Comparison of ENCODE assay signal across 8 cellular contexts in genomic region chr13:45119990-45120864, GRCh38. TPM values are rescaled to one million over a fixed set of nuclear protein-coding genes. Genes with fewer than 3 reads are reported as not detected.
DNase-seq lines count a peak whose midpoint lies in the region; ATAC-seq, FAIRE-seq and TF ChIP-seq lines count a peak whose summit lies in the region.

TSS of gene GTF2F2 (plus strand) at chr13:45120510. CDS start at chr13:45120656, 146 bp downstream.

- TF ChIP-seq CTCF in AG04450 (IDR thresholded peaks at IDR 0.05; ENCODE audit: low read depth, low read length) (no peak), WTC11 (IDR thresholded peaks at IDR 0.05) (no peak)

- H3K27ac Mint-ChIP-seq in WTC11 = no peak within 1 kb of the TSS

- H3K4me3 ChIP-seq in AG04450 (ENCODE audit: low read depth, low read length) = peak within 1 kb of the TSS; percentile 96

- H3K4me3 Mint-ChIP-seq in WTC11 = no peak within 1 kb of the TSS

- no peaks in the 10 kb centered on the region for H3K36me3 Mint-ChIP-seq in WTC11

- CTCF ChIA-PET in AG04450 (lab: Charles Lee) = interaction anchor here (0.5 to 2.0 kb wide), 3 partner anchors 14 to 161 kb away, joined by 3 to 11 read pairs (median 9); no protein-coding TSS in a partner anchor
- CTCF ChIA-PET in WTC11 (lab: Charles Lee) = interaction anchor here (0.7 to 0.9 kb wide), 3 partner anchors 11 to 161 kb away, joined by 3 read pairs; no protein-coding TSS in a partner anchor

- no peaks in the 10 kb centered on the region; the same call in 1 of the 2 replicates for H3K9me3 ChIP-seq in AG04450 (ENCODE audit: control insufficient read depth, insufficient read depth, low read length)

- no peaks in the 10 kb centered on the region; the same call in 1 of the 2 replicates for H3K27me3 Mint-ChIP-seq in WTC11 (ENCODE audit: low read depth)

- POLR2A ChIA-PET in AG04450 (lab: Yijun Ruan, JAX) (interaction anchor here (0.6 to 1.0 kb wide), 2 partner anchors 49 to 206 kb away, joined by 3 to 5 read pairs; no protein-coding TSS in a partner anchor), WTC11 (lab: Charles Lee) (interaction anchor here (0.8 to 1.4 kb wide), 2 partner anchors 11 to 174 kb away, joined by 3 to 6 read pairs; no protein-coding TSS in a partner anchor)

- no peaks in the 10 kb centered on the region for H3K4me1 Mint-ChIP-seq in WTC11

- no peaks in the 10 kb centered on the region for H3K27me3 ChIP-seq in AG04450 (ENCODE audit: control insufficient read depth, insufficient read depth, low read length)

- FAIRE-seq in islet of Langerhans (lab: Jason Lieb, UNC) = peak; percentile 80

- H3K27ac ChIP-seq in AG04450 (ENCODE audit: low read depth, low read length) = peak within 1 kb of the TSS; percentile 91

- H3K9me3 Mint-ChIP-seq in WTC11 = no peaks in the 10 kb centered on the region

- DNase-seq in AG04450 (ENCODE audit: low read depth, low spot score) (peak; percentile 82), NCI-H345 (lab: John Stamatoyannopoulos, UW) (peak; percentile 86), WTC11 (ENCODE audit: low spot score) (peak; percentile 91)
- peak; percentile 84 for DNase-seq in central memory CD4-positive, alpha-beta T cell
- peak; percentile 79 to 85 for DNase-seq in stimulated activated CD4-positive, alpha-beta T cell treated with anti-CD3 and anti-CD28 coated beads, Interleukin-12 subunit alpha, Interleukin-12 subunit beta, amount 100 ng/mL, for 24 hours (ENCODE audit: low read depth in 2 of 2)

- ATAC-seq in GM18909 (IDR thresholded peaks at IDR 0.05; ENCODE audit: poor library complexity, unreplicated experiment) = peak; percentile 76
- peak; percentile 69 for ATAC-seq in HG03139 (IDR thresholded peaks at IDR 0.05; ENCODE audit: unreplicated experiment)
- ATAC-seq in WTC11 = peak; percentile 87

TF ChIP-seq in WTC11, 78 proteins besides CTCF, POLR2A, EP300 and RAD21 (continues in another document):
- 0 out of 2 replicates have a peak, but pooled peaks have one; percentile 28 for TF ChIP-seq SMAD3 (CRISPR knock-in tag; IDR thresholded peaks at IDR 0.05; ENCODE audit: borderline replicate concordance)
- TF ChIP-seq ZBTB43 (CRISPR knock-in tag; IDR thresholded peaks at IDR 0.05) = no peak
- TF ChIP-seq CREM (CRISPR knock-in tag; IDR thresholded peaks at IDR 0.05) = peak; percentile 89
- TF ChIP-seq CBFB (CRISPR knock-in tag; IDR thresholded peaks at IDR 0.05; ENCODE audit: low read depth) = 0 out of 2 replicates have a peak, but pooled peaks have one; percentile 53
- TF ChIP-seq MLX (CRISPR knock-in tag; IDR thresholded peaks at IDR 0.05) = no peak
- TF ChIP-seq ARID4B (CRISPR knock-in tag; IDR thresholded peaks at IDR 0.05; ENCODE audit: borderline replicate concordance) = peak; percentile 75; the same call in 1 of the 2 replicates
- no peak for TF ChIP-seq NFE2L1 (CRISPR knock-in tag; IDR thresholded peaks at IDR 0.05)
- TF ChIP-seq GRHL2 (CRISPR knock-in tag; IDR thresholded peaks at IDR 0.05; ENCODE audit: insufficient replicate concordance, severe bottlenecking) = no peak
- TF ChIP-seq FOXP4 (CRISPR knock-in tag; IDR thresholded peaks at IDR 0.05) = peak; percentile 49; the same call in 1 of the 2 replicates
- peak; percentile 81 for TF ChIP-seq SP1 (CRISPR knock-in tag; conservative IDR thresholded peaks at IDR 0.05)
- no peak for TF ChIP-seq ZMAT4 (CRISPR knock-in tag; IDR thresholded peaks at IDR 0.05)
- peak; percentile 81; the same call in 1 of the 2 replicates for TF ChIP-seq ETV6 (CRISPR knock-in tag; IDR thresholded peaks at IDR 0.05)
- TF ChIP-seq MAX (CRISPR knock-in tag; IDR thresholded peaks at IDR 0.05) = peak; percentile 92
- TF ChIP-seq TCF7 (CRISPR knock-in tag; IDR thresholded peaks at IDR 0.05; ENCODE audit: low read depth) = no peak
- no peak for TF ChIP-seq RORB (CRISPR knock-in tag; IDR thresholded peaks at IDR 0.05)
- TF ChIP-seq ZNF671 (CRISPR knock-in tag; IDR thresholded peaks at IDR 0.05) = no peak
- TF ChIP-seq GABPB1 (CRISPR knock-in tag; IDR thresholded peaks at IDR 0.05) = peak; percentile 38; the same call in 1 of the 2 replicates
- peak; percentile 70; the same call in 1 of the 2 replicates for TF ChIP-seq FOXK1 (CRISPR knock-in tag; IDR thresholded peaks at IDR 0.05)

RNA-seq across cellular contexts. Expression of gene GTF2F2, which starts in this region (rescaled TPM):
- polyA plus RNA-seq in AG04450 (2011; rRNA removed) = 30.7 and 44.3 TPM in 2 replicates
- polyA minus RNA-seq in AG04450 (2011; rRNA and poly(A)+ RNA removed) = 6.8 and 14.8 TPM in 2 replicates
- 27.5 to 33.8 TPM (median 29.7 TPM) in 3 replicates for total RNA-seq in WTC11 (2021)

Comparison
In these comparisons a context has a peak if more than half of its experiments do, and no peak if none do; other contexts are left out.
1. Peak in every context shown above with its lines: DNase-seq, ATAC-seq, H3K4me3 ChIP-seq and H3K27ac ChIP-seq.